In the genomic region with DNA sequence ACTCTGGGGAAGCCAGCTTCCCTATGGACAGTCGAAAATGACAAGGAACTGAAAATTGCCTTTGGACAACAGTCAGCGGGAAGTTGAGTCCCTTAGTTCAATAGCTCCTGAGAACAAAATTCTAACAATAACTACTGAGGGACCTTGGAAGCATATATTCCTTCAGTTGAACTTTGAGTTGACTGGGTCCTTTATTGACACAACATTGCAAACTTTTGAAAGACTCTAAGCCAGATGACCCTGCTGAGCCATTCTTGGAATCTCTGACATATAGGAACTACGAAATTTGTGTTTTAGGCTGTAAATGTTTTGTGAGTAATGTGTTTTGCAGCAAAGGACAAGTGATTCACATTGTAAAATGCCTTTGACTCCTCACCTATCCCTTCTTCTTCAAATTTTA, we compare ENCODE assay signal across 27 cellular contexts.
"Had no signal": no experiment of that assay in that cellular context is flagged by ENCODE, and none has a peak within 500 bp of the region (broad histone marks: within the 10 kb centered on the region; RNA-seq: fewer than 3 reads in every experiment).

No MANE protein-coding gene starts in this region.

- H3K4me3 ChIP-seq: stomach, suprapubic skin, testis, thoracic aorta, thyroid gland, tibial artery, tibial nerve, transverse colon, upper lobe of left lung, upper lobe of right lung, uterus, vagina had no signal

- H3K9me3 ChIP-seq: stomach, suprapubic skin, testis, thoracic aorta, thyroid gland, tibial artery, tibial nerve, transverse colon, upper lobe of left lung, upper lobe of right lung, uterus, vagina had no signal

- H3K27ac ChIP-seq: stomach, suprapubic skin, testis, thoracic aorta, thyroid gland, tibial artery, tibial nerve, transverse colon, upper lobe of left lung, upper lobe of right lung, uterus, vagina had no signal

- FAIRE-seq: urothelium cell line had no signal

- DNase-seq: stimulated activated CD4-positive, alpha-beta T cell treated with anti-CD3 and anti-CD28 coated beads, Interleukin-2, amount 100 ng/mL, for 48 hours; stimulated activated CD4-positive, alpha-beta T cell treated with anti-CD3 and anti-CD28 coated beads, Interleukin-4, amount 100 ng/mL, for 1 hour; stimulated activated CD4-positive, alpha-beta T cell treated with anti-CD3 and anti-CD28 coated beads, Interleukin-4, amount 100 ng/mL, for 24 hours; stimulated activated CD4-positive, alpha-beta T cell treated with anti-CD3 and anti-CD28 coated beads, Interleukin-4, amount 100 ng/mL, for 4 hours; stimulated activated CD8-positive, alpha-beta memory T cell treated with anti-CD3 and anti-CD28 coated beads, Interleukin-4, amount 100 ng/mL, for 48 hours; stimulated activated naive B cell treated with anti-CD40 and anti-IgM and Interleukin-4, amounts not matched to agents 10 μg/mL and 1 μg/mL and 100 μg/mL, for 72 hours; stimulated activated naive CD4-positive, alpha-beta T cell; stimulated activated naive CD4-positive, alpha-beta T cell treated with Interleukin-2 at 50 U/mL for 16 hours; stimulated activated naive CD8-positive, alpha-beta T cell treated with anti-CD3 and anti-CD28 coated beads, Interleukin-15, amount 100 ng/mL, for 72 hours; stimulated activated naive CD8-positive, alpha-beta T cell treated with anti-CD3 and anti-CD28 coated beads, Interleukin-15, Interleukin-2, amounts not matched to agents 100 U/mL and 50 U/mL, for 24 hours; stomach; substantia nigra; testis; thyroid gland; tibial artery; transverse colon; trophoblast cell; upper lobe of left lung; upper lobe of right lung; uterus had no signal

- ATAC-seq: stimulated activated effector memory CD8-positive, alpha-beta T cell treated with anti-CD3 and anti-CD28 coated beads, Interleukin-12 subunit alpha, Interleukin-12 subunit beta, amount 100 ng/mL, for 72 hours; stimulated activated memory B cell treated with anti-CD40 and anti-IgM and Interleukin-4, amounts not matched to agents 10 μg/mL and 1 μg/mL and 100 μg/mL, for 72 hours; stimulated activated naive B cell treated with anti-CD40 and anti-IgM and Interleukin-4, amounts not matched to agents 10 μg/mL and 1 μg/mL and 100 μg/mL, for 72 hours; stimulated activated naive CD8-positive, alpha-beta T cell treated with anti-CD3 and anti-CD28 coated beads, Interleukin-15, amount 100 ng/mL, for 72 hours; stimulated activated naive CD8-positive, alpha-beta T cell treated with anti-CD3 and anti-CD28 coated beads, Interleukin-15, Interleukin-2, amounts not matched to agents 100 U/mL and 50 U/mL, for 24 hours; upper lobe of right lung had no signal

- H3K4me1 ChIP-seq: suprapubic skin, testis, thyroid gland, tibial artery, tibial nerve, transverse colon, upper lobe of left lung, upper lobe of right lung, uterus, vagina had no signal

- H3K27me3 ChIP-seq: suprapubic skin, testis, thyroid gland, tibial artery, tibial nerve, transverse colon, upper lobe of left lung, upper lobe of right lung, uterus, vagina had no signal

- H3K36me3 ChIP-seq: stomach, suprapubic skin, thoracic aorta, thyroid gland, tibial artery, tibial nerve, transverse colon, upper lobe of left lung, upper lobe of right lung, uterus, vagina had no signal
